In the genomic region with DNA sequence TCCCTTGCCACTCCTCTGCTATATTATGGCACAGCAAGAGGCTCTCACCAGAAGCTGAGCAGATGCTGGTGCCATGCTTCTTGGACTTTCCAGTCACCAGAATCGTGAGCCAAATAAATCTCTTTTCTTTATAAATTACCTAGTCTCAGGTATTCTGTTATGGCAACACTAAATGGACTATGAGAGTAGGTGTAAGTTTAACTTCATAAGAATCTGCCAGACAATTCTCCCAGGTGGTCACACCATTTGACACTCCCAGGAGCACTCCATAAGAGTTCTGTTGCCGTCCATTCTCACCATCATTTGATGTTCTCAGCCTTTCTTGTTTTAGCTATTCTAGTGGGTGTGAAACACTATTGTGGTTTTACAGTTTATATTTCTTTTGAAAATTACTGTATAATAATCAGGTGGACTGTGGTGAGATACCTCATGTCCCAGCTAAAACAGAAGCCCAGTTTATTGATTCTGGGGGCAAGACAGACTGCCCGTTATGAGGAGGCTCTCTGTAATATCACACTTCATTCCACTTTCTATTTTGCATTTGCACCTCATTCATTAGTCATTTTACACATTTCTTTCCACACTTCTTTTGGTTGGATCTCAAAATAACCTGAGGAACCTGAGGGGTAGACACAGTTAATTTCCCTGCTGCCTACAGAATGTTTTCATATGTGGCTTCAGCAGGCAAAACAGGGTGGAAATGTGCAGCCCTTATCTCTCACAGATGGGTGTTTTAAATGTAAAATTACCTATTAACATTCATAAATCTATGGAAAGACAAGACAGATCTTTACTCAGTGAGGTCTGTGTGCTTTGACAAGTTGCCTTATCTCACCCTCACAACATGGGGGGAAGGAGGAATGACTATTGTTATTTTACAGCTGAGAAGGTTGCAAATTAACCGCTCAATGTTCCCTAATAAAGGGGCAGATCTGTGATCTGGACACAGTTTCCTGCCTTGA, we compare ENCODE assay signal across 1 cellular context.
TF ChIP-seq lines count a peak whose summit lies in the region.

No MANE protein-coding gene starts in this region.

TF ChIP-seq in K562, 482 proteins besides CTCF, POLR2A, EP300 and RAD21 (continued from another document and continues in another):
- TF ChIP-seq, protein P1, sequence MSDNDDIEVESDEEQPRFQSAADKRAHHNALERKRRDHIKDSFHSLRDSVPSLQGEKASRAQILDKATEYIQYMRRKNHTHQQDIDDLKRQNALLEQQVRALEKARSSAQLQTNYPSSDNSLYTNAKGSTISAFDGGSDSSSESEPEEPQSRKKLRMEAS (CRISPR knock-in tag; IDR thresholded peaks at IDR 0.05) = no peak
- TF ChIP-seq FOXM1 (IDR thresholded peaks at IDR 0.05; ENCODE audit: low read depth) (peak; percentile 96), FOXM1 (CRISPR knock-in tag; IDR thresholded peaks at IDR 0.05; ENCODE audit: low read depth) (no peak), NCOA4 (IDR thresholded peaks at IDR 0.05; ENCODE audit: partially characterized antibody) (no peak), SRF (CRISPR knock-in tag; IDR thresholded peaks at IDR 0.05) (no peak), PTBP1 (IDR thresholded peaks at IDR 0.05; ENCODE audit: low read depth, low read length) (no peak), HMGN3 (IDR thresholded peaks at IDR 0.05; ENCODE audit: borderline replicate concordance, extremely low read depth, insufficient read length, low read depth, low read length) (peak; percentile 69), HSF4 (CRISPR knock-in tag; IDR thresholded peaks at IDR 0.05; ENCODE audit: borderline replicate concordance) (no peak), MAFF (IDR thresholded peaks at IDR 0.05; ENCODE audit: low read length) (peak; percentile 78), GTF2E2 (tag; IDR thresholded peaks at IDR 0.05) (no peak), NR3C1 (CRISPR knock-in tag; IDR thresholded peaks at IDR 0.05) (no peak), FOXK2 (conservative IDR thresholded peaks at IDR 0.05 in 1 of 2, IDR thresholded peaks at IDR 0.05 in 1 of 2; ENCODE audit: low read depth in 2 of 2) (peak; percentile 34 to 72; a peak in 2 of 4 replicates), NR2F6 (CRISPR knock-in tag; IDR thresholded peaks at IDR 0.05) (no peak), ZNF282 (CRISPR knock-in tag; IDR thresholded peaks at IDR 0.05) (no peak), NFE2L1 (tag; IDR thresholded peaks at IDR 0.05; ENCODE audit: borderline replicate concordance, low read depth) (no peak), ZNF311 (CRISPR knock-in tag; IDR thresholded peaks at IDR 0.05) (peak; percentile 86), PHF8 (IDR thresholded peaks at IDR 0.05; ENCODE audit: borderline replicate concordance, low read length) (no peak), ETV6 (IDR thresholded peaks at IDR 0.05; ENCODE audit: borderline replicate concordance in 1 of 2, low read depth in 2 of 2, low read length in 1 of 2) (peak in 1 of 2 experiments; percentile 73; a peak in 1 of 4 replicates), ETV6 (CRISPR knock-in tag; IDR thresholded peaks at IDR 0.05; ENCODE audit: borderline replicate concordance) (no peak), RCOR1 (IDR thresholded peaks at IDR 0.05; ENCODE audit: borderline replicate concordance in 1 of 2, low read depth in 2 of 2, low read length in 2 of 2) (peak in 1 of 2 experiments; percentile 91; a peak in 3 of 4 replicates), KDM2B (CRISPR knock-in tag; IDR thresholded peaks at IDR 0.05) (no peak), TBL1XR1 (IDR thresholded peaks at IDR 0.05; ENCODE audit: low read length in 2 of 2) (peak in 1 of 2 experiments; percentile 97; a peak in 3 of 4 replicates), POU5F1 (IDR thresholded peaks at IDR 0.05; ENCODE audit: borderline replicate concordance, low read depth, low read length, partially characterized antibody) (no peak), NBN (IDR thresholded peaks at IDR 0.05; ENCODE audit: low read depth) (peak; percentile 71), NFXL1 (CRISPR knock-in tag; IDR thresholded peaks at IDR 0.05) (no peak; the same call in none of the 2 replicates), MTF1 (CRISPR knock-in tag; IDR thresholded peaks at IDR 0.05; ENCODE audit: borderline replicate concordance) (no peak), NONO (IDR thresholded peaks at IDR 0.05; ENCODE audit: low read depth in 2 of 2, low read length in 1 of 2) (peak in 1 of 2 experiments; percentile 85; a peak in 1 of 4 replicates), CEBPG (CRISPR knock-in tag; IDR thresholded peaks at IDR 0.05) (no peak), CEBPG (tag; conservative IDR thresholded peaks at IDR 0.05 in 1 of 2, IDR thresholded peaks at IDR 0.05 in 1 of 2) (no peak), SAFB2 (IDR thresholded peaks at IDR 0.05; ENCODE audit: borderline replicate concordance, low read depth, low read length, severe bottlenecking) (no peak), SRSF7 (optimal IDR thresholded peaks at IDR 0.05; ENCODE audit: low read depth, low read length) (no peak)
- TF ChIP-seq, protein P2, sequence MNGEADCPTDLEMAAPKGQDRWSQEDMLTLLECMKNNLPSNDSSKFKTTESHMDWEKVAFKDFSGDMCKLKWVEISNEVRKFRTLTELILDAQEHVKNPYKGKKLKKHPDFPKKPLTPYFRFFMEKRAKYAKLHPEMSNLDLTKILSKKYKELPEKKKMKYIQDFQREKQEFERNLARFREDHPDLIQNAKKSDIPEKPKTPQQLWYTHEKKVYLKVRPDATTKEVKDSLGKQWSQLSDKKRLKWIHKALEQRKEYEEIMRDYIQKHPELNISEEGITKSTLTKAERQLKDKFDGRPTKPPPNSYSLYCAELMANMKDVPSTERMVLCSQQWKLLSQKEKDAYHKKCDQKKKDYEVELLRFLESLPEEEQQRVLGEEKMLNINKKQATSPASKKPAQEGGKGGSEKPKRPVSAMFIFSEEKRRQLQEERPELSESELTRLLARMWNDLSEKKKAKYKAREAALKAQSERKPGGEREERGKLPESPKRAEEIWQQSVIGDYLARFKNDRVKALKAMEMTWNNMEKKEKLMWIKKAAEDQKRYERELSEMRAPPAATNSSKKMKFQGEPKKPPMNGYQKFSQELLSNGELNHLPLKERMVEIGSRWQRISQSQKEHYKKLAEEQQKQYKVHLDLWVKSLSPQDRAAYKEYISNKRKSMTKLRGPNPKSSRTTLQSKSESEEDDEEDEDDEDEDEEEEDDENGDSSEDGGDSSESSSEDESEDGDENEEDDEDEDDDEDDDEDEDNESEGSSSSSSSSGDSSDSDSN (IDR thresholded peaks at IDR 0.05; ENCODE audit: borderline replicate concordance in 1 of 2, low read depth in 2 of 2, low read length in 2 of 2) = no peak
- TF ChIP-seq, protein P3, sequence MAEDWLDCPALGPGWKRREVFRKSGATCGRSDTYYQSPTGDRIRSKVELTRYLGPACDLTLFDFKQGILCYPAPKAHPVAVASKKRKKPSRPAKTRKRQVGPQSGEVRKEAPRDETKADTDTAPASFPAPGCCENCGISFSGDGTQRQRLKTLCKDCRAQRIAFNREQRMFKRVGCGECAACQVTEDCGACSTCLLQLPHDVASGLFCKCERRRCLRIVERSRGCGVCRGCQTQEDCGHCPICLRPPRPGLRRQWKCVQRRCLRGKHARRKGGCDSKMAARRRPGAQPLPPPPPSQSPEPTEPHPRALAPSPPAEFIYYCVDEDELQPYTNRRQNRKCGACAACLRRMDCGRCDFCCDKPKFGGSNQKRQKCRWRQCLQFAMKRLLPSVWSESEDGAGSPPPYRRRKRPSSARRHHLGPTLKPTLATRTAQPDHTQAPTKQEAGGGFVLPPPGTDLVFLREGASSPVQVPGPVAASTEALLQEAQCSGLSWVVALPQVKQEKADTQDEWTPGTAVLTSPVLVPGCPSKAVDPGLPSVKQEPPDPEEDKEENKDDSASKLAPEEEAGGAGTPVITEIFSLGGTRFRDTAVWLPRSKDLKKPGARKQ (CRISPR knock-in tag; IDR thresholded peaks at IDR 0.05) = no peak
- TF ChIP-seq, protein P4, sequence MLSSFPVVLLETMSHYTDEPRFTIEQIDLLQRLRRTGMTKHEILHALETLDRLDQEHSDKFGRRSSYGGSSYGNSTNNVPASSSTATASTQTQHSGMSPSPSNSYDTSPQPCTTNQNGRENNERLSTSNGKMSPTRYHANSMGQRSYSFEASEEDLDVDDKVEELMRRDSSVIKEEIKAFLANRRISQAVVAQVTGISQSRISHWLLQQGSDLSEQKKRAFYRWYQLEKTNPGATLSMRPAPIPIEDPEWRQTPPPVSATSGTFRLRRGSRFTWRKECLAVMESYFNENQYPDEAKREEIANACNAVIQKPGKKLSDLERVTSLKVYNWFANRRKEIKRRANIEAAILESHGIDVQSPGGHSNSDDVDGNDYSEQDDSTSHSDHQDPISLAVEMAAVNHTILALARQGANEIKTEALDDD (IDR thresholded peaks at IDR 0.05) = peak; percentile 73
- TF ChIP-seq, protein P5, sequence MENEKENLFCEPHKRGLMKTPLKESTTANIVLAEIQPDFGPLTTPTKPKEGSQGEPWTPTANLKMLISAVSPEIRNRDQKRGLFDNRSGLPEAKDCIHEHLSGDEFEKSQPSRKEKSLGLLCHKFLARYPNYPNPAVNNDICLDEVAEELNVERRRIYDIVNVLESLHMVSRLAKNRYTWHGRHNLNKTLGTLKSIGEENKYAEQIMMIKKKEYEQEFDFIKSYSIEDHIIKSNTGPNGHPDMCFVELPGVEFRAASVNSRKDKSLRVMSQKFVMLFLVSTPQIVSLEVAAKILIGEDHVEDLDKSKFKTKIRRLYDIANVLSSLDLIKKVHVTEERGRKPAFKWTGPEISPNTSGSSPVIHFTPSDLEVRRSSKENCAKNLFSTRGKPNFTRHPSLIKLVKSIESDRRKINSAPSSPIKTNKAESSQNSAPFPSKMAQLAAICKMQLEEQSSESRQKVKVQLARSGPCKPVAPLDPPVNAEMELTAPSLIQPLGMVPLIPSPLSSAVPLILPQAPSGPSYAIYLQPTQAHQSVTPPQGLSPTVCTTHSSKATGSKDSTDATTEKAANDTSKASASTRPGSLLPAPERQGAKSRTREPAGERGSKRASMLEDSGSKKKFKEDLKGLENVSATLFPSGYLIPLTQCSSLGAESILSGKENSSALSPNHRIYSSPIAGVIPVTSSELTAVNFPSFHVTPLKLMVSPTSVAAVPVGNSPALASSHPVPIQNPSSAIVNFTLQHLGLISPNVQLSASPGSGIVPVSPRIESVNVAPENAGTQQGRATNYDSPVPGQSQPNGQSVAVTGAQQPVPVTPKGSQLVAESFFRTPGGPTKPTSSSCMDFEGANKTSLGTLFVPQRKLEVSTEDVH (IDR thresholded peaks at IDR 0.05; ENCODE audit: low read depth, partially characterized antibody) = peak; percentile 51
- TF ChIP-seq, protein P6, sequence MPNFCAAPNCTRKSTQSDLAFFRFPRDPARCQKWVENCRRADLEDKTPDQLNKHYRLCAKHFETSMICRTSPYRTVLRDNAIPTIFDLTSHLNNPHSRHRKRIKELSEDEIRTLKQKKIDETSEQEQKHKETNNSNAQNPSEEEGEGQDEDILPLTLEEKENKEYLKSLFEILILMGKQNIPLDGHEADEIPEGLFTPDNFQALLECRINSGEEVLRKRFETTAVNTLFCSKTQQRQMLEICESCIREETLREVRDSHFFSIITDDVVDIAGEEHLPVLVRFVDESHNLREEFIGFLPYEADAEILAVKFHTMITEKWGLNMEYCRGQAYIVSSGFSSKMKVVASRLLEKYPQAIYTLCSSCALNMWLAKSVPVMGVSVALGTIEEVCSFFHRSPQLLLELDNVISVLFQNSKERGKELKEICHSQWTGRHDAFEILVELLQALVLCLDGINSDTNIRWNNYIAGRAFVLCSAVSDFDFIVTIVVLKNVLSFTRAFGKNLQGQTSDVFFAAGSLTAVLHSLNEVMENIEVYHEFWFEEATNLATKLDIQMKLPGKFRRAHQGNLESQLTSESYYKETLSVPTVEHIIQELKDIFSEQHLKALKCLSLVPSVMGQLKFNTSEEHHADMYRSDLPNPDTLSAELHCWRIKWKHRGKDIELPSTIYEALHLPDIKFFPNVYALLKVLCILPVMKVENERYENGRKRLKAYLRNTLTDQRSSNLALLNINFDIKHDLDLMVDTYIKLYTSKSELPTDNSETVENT (CRISPR knock-in tag; IDR thresholded peaks at IDR 0.05) = no peak
- TF ChIP-seq, protein P7, sequence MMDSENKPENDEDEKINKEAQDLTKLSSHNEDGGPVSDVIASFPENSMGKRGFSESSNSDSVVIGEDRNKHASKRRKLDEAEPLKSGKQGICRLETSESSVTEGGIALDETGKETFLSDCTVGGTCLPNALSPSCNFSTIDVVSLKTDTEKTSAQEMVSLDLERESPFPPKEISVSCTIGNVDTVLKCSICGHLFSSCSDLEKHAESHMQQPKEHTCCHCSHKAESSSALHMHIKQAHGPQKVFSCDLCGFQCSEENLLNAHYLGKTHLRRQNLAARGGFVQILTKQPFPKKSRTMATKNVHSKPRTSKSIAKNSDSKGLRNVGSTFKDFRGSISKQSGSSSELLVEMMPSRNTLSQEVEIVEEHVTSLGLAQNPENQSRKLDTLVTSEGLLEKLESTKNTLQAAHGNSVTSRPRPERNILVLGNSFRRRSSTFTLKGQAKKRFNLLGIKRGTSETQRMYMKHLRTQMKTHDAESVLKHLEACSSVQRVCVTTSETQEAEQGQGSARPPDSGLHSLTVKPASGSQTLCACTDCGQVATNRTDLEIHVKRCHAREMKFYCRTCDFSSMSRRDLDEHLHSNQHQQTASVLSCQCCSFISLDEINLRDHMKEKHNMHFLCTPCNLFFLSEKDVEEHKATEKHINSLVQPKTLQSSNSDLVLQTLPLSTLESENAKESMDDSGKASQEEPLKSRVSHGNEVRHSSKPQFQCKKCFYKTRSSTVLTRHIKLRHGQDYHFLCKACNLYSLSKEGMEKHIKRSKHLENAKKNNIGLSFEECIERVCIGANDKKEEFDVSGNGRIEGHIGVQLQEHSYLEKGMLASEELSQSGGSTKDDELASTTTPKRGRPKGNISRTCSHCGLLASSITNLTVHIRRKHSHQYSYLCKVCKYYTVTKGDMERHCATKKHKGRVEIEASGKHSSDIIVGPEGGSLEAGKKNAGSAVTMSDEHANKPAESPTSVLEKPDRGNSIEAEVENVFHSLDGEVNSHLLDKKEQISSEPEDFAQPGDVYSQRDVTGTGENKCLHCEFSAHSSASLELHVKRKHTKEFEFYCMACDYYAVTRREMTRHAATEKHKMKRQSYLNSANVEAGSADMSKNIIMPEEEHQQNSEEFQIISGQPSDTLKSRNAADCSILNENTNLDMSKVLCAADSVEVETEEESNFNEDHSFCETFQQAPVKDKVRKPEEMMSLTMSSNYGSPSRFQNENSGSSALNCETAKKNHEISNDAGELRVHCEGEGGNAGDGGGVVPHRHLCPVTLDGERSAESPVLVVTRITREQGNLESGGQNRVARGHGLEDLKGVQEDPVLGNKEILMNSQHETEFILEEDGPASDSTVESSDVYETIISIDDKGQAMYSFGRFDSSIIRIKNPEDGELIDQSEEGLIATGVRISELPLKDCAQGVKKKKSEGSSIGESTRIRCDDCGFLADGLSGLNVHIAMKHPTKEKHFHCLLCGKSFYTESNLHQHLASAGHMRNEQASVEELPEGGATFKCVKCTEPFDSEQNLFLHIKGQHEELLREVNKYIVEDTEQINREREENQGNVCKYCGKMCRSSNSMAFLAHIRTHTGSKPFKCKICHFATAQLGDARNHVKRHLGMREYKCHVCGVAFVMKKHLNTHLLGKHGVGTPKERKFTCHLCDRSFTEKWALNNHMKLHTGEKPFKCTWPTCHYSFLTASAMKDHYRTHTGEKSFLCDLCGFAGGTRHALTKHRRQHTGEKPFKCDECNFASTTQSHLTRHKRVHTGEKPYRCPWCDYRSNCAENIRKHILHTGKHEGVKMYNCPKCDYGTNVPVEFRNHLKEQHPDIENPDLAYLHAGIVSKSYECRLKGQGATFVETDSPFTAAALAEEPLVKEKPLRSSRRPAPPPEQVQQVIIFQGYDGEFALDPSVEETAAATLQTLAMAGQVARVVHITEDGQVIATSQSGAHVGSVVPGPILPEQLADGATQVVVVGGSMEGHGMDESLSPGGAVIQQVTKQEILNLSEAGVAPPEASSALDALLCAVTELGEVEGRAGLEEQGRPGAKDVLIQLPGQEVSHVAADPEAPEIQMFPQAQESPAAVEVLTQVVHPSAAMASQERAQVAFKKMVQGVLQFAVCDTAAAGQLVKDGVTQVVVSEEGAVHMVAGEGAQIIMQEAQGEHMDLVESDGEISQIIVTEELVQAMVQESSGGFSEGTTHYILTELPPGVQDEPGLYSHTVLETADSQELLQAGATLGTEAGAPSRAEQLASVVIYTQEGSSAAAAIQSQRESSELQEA (IDR thresholded peaks at IDR 0.05; ENCODE audit: low read depth) = no peak
